In genomic region chr11:65873280-65874156, GRCh38 we compare ENCODE assay signal across 8 cellular contexts. TPM values are rescaled to one million over a fixed set of nuclear protein-coding genes. Genes with fewer than 3 reads are reported as not detected.
A peak's percentile ranks its signal among the peaks of the same experiment; 100 is the strongest.
DNase-seq lines count a peak whose midpoint lies in the region; ATAC-seq and TF ChIP-seq lines count a peak whose summit lies in the region.

No MANE protein-coding gene starts in this region.

- TF ChIP-seq CTCF in lower leg skin (IDR thresholded peaks at IDR 0.05), result no peak

- no peak for TF ChIP-seq POLR2A in lower leg skin (IDR thresholded peaks at IDR 0.05)

- ATAC-seq in GM19438 (IDR thresholded peaks at IDR 0.05; ENCODE audit: low read depth, unreplicated experiment), result peak; percentile 73

- intact Hi-C loops in lower leg skin (cut with DNase I; ENCODE audit: low total_unique reads), result no loop called here

- peak overlapping the region; percentile 49 for H3K4me3 ChIP-seq in lower leg skin (ENCODE audit: low read depth, poor library complexity, severe bottlenecking)

- 8 to 9% methylated on average over 31 to 42 of the region's 55 CpGs for WGBS in lower leg skin, 2 donors

- DNase-seq in C1 segment of cervical spinal cord (lab: John Stamatoyannopoulos, UW) (peak; percentile 29 to 94 (median 81)), HK-2 (ENCODE audit: unreplicated experiment) (peak; percentile 91), NCI-H82 (lab: John Stamatoyannopoulos, UW) (peak; percentile 95), dermis blood vessel endothelial cell (peak; percentile 83), lower leg skin (ENCODE audit: low spot score in 2 of 2) (peak; percentile 94 to 99)
- peak; percentile 98 for DNase-seq in activated CD4-positive, alpha-beta T cell treated with anti-CD3 and anti-CD28 coated beads, Interleukin-2, amount 50 U/mL, for 48 hours
- peak; percentile 93 to 98 (median 96) for DNase-seq in stimulated activated CD4-positive, alpha-beta T cell treated with anti-CD3 and anti-CD28 coated beads, TNF-alpha, amount 100 ng/mL, for 1 hour (ENCODE audit: low read depth in 3 of 3, low spot score in 1 of 3)

RNA-seq across cellular contexts. Expression of gene EFEMP2, which starts 0.9 kb away (rescaled TPM):
- total RNA-seq in dermis blood vessel endothelial cell (16.8 and 22.1 TPM in 2 replicates), lower leg skin (10 to 100 TPM; 12.0 to 29.8 (median 16.3) TPM)

RNA-seq across cellular contexts. Expression of gene CTSW, which starts 6.1 kb away (rescaled TPM):
- total RNA-seq in dermis blood vessel endothelial cell (not detected in 2 replicates), lower leg skin (under 1 TPM in 3 of 4 donors, not detected in 1; 0.29 to 0.55 (median 0.29) TPM)

RNA-seq across cellular contexts. Expression of gene MUS81, which starts 13.3 kb away (rescaled TPM):
- 48.2 and 49.7 TPM in 2 replicates for total RNA-seq in dermis blood vessel endothelial cell
- 10 to 100 TPM; 29.3 to 38.1 (median 37.1) TPM for total RNA-seq in lower leg skin

RNA-seq across cellular contexts. Expression of gene FIBP, which starts 14.8 kb away (rescaled TPM):
- total RNA-seq in dermis blood vessel endothelial cell, result 161 and 189 TPM in 2 replicates
- 100 to 1,000 TPM in 2 of 4 donors, 10 to 100 TPM in 2; 69.4 to 103 (median 86.2) TPM for total RNA-seq in lower leg skin

RNA-seq across cellular contexts. Expression of gene CFL1, which starts 15.5 kb away (rescaled TPM):
- total RNA-seq in dermis blood vessel endothelial cell, result 1,118 and 1,698 TPM in 2 replicates
- total RNA-seq in lower leg skin, result 100 to 1,000 TPM; 417 to 706 (median 504) TPM

Comparison
In these comparisons a context has a peak if more than half of its experiments do, and no peak if none do; other contexts are left out.
1. Peak in every context shown above with its lines: DNase-seq, ATAC-seq and H3K4me3 ChIP-seq.